6 cellular contexts compared by ENCODE assay signal in genomic region chr10:116393246-116393831, GRCh38. TPM values are rescaled to one million over a fixed set of nuclear protein-coding genes. Genes with fewer than 3 reads are reported as not detected.
"Had no signal": no experiment of that assay in that cellular context is flagged by ENCODE, and none has a peak within 500 bp of the region (broad histone marks: within the 10 kb centered on the region; RNA-seq: fewer than 3 reads in every experiment).

No MANE protein-coding gene starts in this region.

RNA-seq across cellular contexts. Expression of gene PNLIPRP3, which starts 34.3 kb away (rescaled TPM):
- total RNA-seq: GM23338, H1, H9, HT-29, IMR-90, K562 had no signal
- polyA plus RNA-seq: GM23338, H1, IMR-90, K562 had no signal
